30 cellular contexts compared by ENCODE assay signal in the genomic region with DNA sequence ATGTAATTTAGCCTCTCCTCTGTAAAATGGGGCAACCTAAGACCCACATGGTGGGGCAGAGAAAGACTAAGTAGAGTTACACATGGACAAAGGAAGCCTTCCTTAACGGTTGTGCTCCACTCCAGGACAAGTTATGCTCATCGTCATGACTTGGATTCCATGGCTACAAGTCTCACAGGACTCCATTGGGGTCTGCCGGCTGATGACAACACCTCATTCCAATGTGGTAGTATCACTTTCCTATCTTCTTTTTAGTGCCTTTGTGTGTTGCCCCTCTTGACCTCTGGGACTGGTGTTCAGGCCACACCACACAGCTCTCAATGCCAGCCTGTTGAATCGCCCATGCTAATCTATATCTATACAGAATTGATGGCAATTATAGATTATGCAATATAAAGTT.
DNase-seq lines count a peak whose midpoint lies in the region; ATAC-seq, FAIRE-seq and TF ChIP-seq lines count a peak whose summit lies in the region.
"Had no signal": no experiment of that assay in that cellular context is flagged by ENCODE, and none has a peak within 500 bp of the region (broad histone marks: within the 10 kb centered on the region; RNA-seq: fewer than 3 reads in every experiment).

No MANE protein-coding gene starts in this region.

- DNase-seq in AG08395 (ENCODE audit: low spot score) (peak; percentile 17), HTR-8/SVneo (ENCODE audit: insufficient read length, low spot score) (peak; percentile 25), astrocyte (ENCODE audit: low read depth) (peak; percentile 52), dorsolateral prefrontal cortex (no peak), GM13977 (ENCODE audit: low spot score) (no peak)
- DNase-seq in activated naive CD4-positive, alpha-beta T cell (lab: John Stamatoyannopoulos, UW), result no peak
- DNase-seq: activated CD4-positive, alpha-beta memory T cell treated with anti-CD3 and anti-CD28 coated beads for 36 hours; activated CD4-positive, CD25-positive, alpha-beta regulatory T cell treated with anti-CD3 and anti-CD28 coated beads, Interleukin-2, amount 50 U/mL, for 72 hours; activated CD8-positive, alpha-beta memory T cell treated with anti-CD3 and anti-CD28 coated beads, Interleukin-2, amount 50 U/mL, for 48 hours; activated naive CD8-positive, alpha-beta T cell treated with anti-CD3 and anti-CD28 coated beads for 36 hours; H9; hypothalamus; immature natural killer cell; left ventricle myocardium superior; NCI-H146; NCI-H2171 treated with DMSO at 0.1 percent for 48 hours; NCI-H526 treated with DMSO at 0.1 percent for 48 hours; ovary; SIG-M5; stomach; tibial artery had no signal

- H3K4me3 Mint-ChIP-seq in astrocyte (ENCODE audit: unreplicated experiment), result no peak overlapping the region
- H3K4me3 Mint-ChIP-seq: activated CD4-positive, alpha-beta memory T cell treated with anti-CD3 and anti-CD28 coated beads for 36 hours; activated naive CD8-positive, alpha-beta T cell treated with anti-CD3 and anti-CD28 coated beads for 36 hours; H9; immature natural killer cell; nephron had no signal

- no peak for ATAC-seq in HG02588 (IDR thresholded peaks at IDR 0.05; ENCODE audit: unreplicated experiment)
- ATAC-seq: A549, gastroesophageal sphincter, left ventricle myocardium superior, Panc1 had no signal

- no peak for TF ChIP-seq CTCF in astrocyte (IDR thresholded peaks at IDR 0.05; ENCODE audit: insufficient read depth, low read depth, low read length)
- no peak for TF ChIP-seq CTCF in dorsolateral prefrontal cortex (IDR thresholded peaks at IDR 0.05 in 54 of 56, conservative IDR thresholded peaks at IDR 0.05 in 2 of 56; ENCODE audit: low read depth in 1 of 56, partially characterized antibody in 56 of 56)
- no peak for TF ChIP-seq CTCF in GM13977 (IDR thresholded peaks at IDR 0.05; ENCODE audit: extremely low read depth, insufficient read depth, missing control alignments)

- peak overlapping the region; percentile 25 for H3K4me2 ChIP-seq in astrocyte (ENCODE audit: low read length)
- H3K4me2 ChIP-seq: A549 had no signal

- H3K4me3 ChIP-seq in astrocyte (ENCODE audit: insufficient read depth, low read depth, low read length), result no peak overlapping the region
- H3K4me3 ChIP-seq in mesodermal cell (ENCODE audit: extremely low read depth, insufficient read depth, low read length, poor library complexity, severe bottlenecking), result no peak overlapping the region
- H3K4me3 ChIP-seq in dorsolateral prefrontal cortex, result no peak overlapping the region
- H3K4me3 ChIP-seq: A549, ascending aorta, gastroesophageal sphincter, ovary, skin epidermis, stomach, tibial artery had no signal

- H3K27me3 ChIP-seq in astrocyte (ENCODE audit: insufficient read depth, low read length) (no peaks in the 10 kb centered on the region), dorsolateral prefrontal cortex (no peaks in the 10 kb centered on the region)
- H3K27me3 ChIP-seq: ascending aorta, gastroesophageal sphincter, ovary, stomach had no signal

- H3K27me3 Mint-ChIP-seq in astrocyte (ENCODE audit: low read depth, unreplicated experiment), result no peaks in the 10 kb centered on the region
- H3K27me3 Mint-ChIP-seq: activated CD4-positive, alpha-beta memory T cell treated with anti-CD3 and anti-CD28 coated beads for 36 hours; activated naive CD8-positive, alpha-beta T cell treated with anti-CD3 and anti-CD28 coated beads for 36 hours had no signal

- H3K4me1 Mint-ChIP-seq in astrocyte (ENCODE audit: low read depth, unreplicated experiment), result peaks cover 13% of the 10 kb centered on the region
- H3K4me1 Mint-ChIP-seq: immature natural killer cell had no signal

- no peaks in the 10 kb centered on the region for H3K79me2 ChIP-seq in astrocyte (ENCODE audit: insufficient read depth, low read length)

- H3K4me1 ChIP-seq in astrocyte (ENCODE audit: insufficient read depth, low read length) (peaks cover 6% of the 10 kb centered on the region), mesodermal cell (ENCODE audit: control insufficient read depth, insufficient read depth, low read length, poor library complexity, severe bottlenecking) (peaks cover 19% of the 10 kb centered on the region)
- H3K4me1 ChIP-seq: A549, ascending aorta, stomach, tibial artery had no signal

- peaks cover 2% of the 10 kb centered on the region for H3K9me3 Mint-ChIP-seq in astrocyte (ENCODE audit: unreplicated experiment)
- H3K9me3 Mint-ChIP-seq: activated CD4-positive, alpha-beta memory T cell treated with anti-CD3 and anti-CD28 coated beads for 36 hours; activated naive CD8-positive, alpha-beta T cell treated with anti-CD3 and anti-CD28 coated beads for 36 hours; H9; nephron had no signal

- no peaks in the 10 kb centered on the region for H3K36me3 Mint-ChIP-seq in astrocyte (ENCODE audit: low read depth, unreplicated experiment)
- H3K36me3 Mint-ChIP-seq: activated CD4-positive, alpha-beta memory T cell treated with anti-CD3 and anti-CD28 coated beads for 36 hours; activated naive CD8-positive, alpha-beta T cell treated with anti-CD3 and anti-CD28 coated beads for 36 hours; immature natural killer cell had no signal

- intact Hi-C loops in dorsolateral prefrontal cortex (cut with DNase I), result no loop called here

- no peak overlapping the region for H3K9ac ChIP-seq in astrocyte (ENCODE audit: low read length)

- H2AFZ ChIP-seq in astrocyte (ENCODE audit: low read depth, low read length), result peak overlapping the region; percentile 15

- H3K27ac Mint-ChIP-seq in astrocyte (ENCODE audit: unreplicated experiment), result peak overlapping the region; percentile 92
- H3K27ac Mint-ChIP-seq: activated CD4-positive, alpha-beta memory T cell treated with anti-CD3 and anti-CD28 coated beads for 36 hours; activated naive CD8-positive, alpha-beta T cell treated with anti-CD3 and anti-CD28 coated beads for 36 hours; H9; immature natural killer cell; nephron had no signal

- peak overlapping the region; percentile 36 for H3K27ac ChIP-seq in astrocyte (ENCODE audit: low read depth, low read length)
- peak overlapping the region; percentile 95 for H3K27ac ChIP-seq in mesodermal cell (ENCODE audit: low read depth, low read length, severe bottlenecking)
- H3K27ac ChIP-seq in dorsolateral prefrontal cortex, result no peak overlapping the region
- H3K27ac ChIP-seq: A549, ascending aorta, gastroesophageal sphincter, ovary, skin epidermis, stomach, tibial artery had no signal

- FAIRE-seq in HTR-8/SVneo (lab: Jason Lieb, UNC), result no peak
- FAIRE-seq in astrocyte (lab: Jason Lieb, UNC), result no peak
- FAIRE-seq: A549, endothelial cell of umbilical vein had no signal

- H3K36me3 ChIP-seq in astrocyte (ENCODE audit: insufficient read depth, low read length), result no peaks in the 10 kb centered on the region
- no peaks in the 10 kb centered on the region for H3K36me3 ChIP-seq in mesodermal cell (ENCODE audit: control insufficient read depth, insufficient read depth, low read length)
- H3K36me3 ChIP-seq: ascending aorta, gastroesophageal sphincter, ovary, stomach, tibial artery had no signal

- WGBS in mesodermal cell (ENCODE audit: insufficient coverage in 2 of 2), 2 experiments, result 67 to 69% methylated on average over 3 of the region's 4 CpGs

- H3K9me3 ChIP-seq in astrocyte (ENCODE audit: insufficient read depth, low read depth, low read length) (no peaks in the 10 kb centered on the region), mesodermal cell (ENCODE audit: control insufficient read depth, low read length) (no peaks in the 10 kb centered on the region)
- H3K9me3 ChIP-seq: A549, ascending aorta, gastroesophageal sphincter, ovary, stomach, tibial artery had no signal

- in situ Hi-C loops in GM13977 (cut with MboI; ENCODE audit: low pct_unique_long_range_greater_than_20kb, low sequenced_read_pairs, unreplicated experiment), result no loop called here

- H4K20me1 ChIP-seq in astrocyte (ENCODE audit: insufficient read depth, low read length), result no peaks in the 10 kb centered on the region

Comparison
In these comparisons a context has a peak if more than half of its experiments do, and no peak if none do; other contexts are left out.
1. DNase-seq: peak in AG08395 (single experiment), HTR-8/SVneo (single experiment) and astrocyte (single experiment); none in dorsolateral prefrontal cortex (0 of 10), GM13977 (single experiment) and activated naive CD4-positive, alpha-beta T cell (0 of 4).
2. H3K27ac ChIP-seq: peak in astrocyte (single experiment) and mesodermal cell (single experiment); none in dorsolateral prefrontal cortex (0 of 59).